8 cellular contexts compared by ENCODE assay signal in genomic region chr5:96808868-96809558, GRCh38. TPM values are rescaled to one million over a fixed set of nuclear protein-coding genes. Genes with fewer than 3 reads are reported as not detected.
A peak's percentile ranks its signal among the peaks of the same experiment; 100 is the strongest.
DNase-seq lines count a peak whose midpoint lies in the region; ATAC-seq and TF ChIP-seq lines count a peak whose summit lies in the region.

No MANE protein-coding gene starts in this region.

- ATAC-seq in central memory CD8-positive, alpha-beta T cell (replicated peaks; ENCODE audit: extremely low read depth, poor library complexity, severe bottlenecking), result no peak
- no peak for ATAC-seq in HG02642 (IDR thresholded peaks at IDR 0.05; ENCODE audit: poor library complexity, unreplicated experiment)
- ATAC-seq in HG02938 (IDR thresholded peaks at IDR 0.05; ENCODE audit: unreplicated experiment), result no peak

- H3K9me3 ChIP-seq in MG63 (no peaks in the 10 kb centered on the region), neuron (ENCODE audit: low read length) (no peaks in the 10 kb centered on the region)

- peaks cover 39% of the 10 kb centered on the region for H3K4me1 Mint-ChIP-seq in CD14-positive monocyte
- peaks cover 52% of the 10 kb centered on the region for H3K4me1 Mint-ChIP-seq in central memory CD8-positive, alpha-beta T cell

- H3K27ac Mint-ChIP-seq in CD14-positive monocyte, result peak overlapping the region in 6 of 7 donors; percentile 96 to 100 (median 98)
- peak overlapping the region; percentile 100 for H3K27ac Mint-ChIP-seq in central memory CD8-positive, alpha-beta T cell (ENCODE audit: low read depth)

- DNase-seq in CD14-positive monocyte (ENCODE audit: low spot score), result no peak
- no peak for DNase-seq in MG63
- no peak for DNase-seq in central memory CD8-positive, alpha-beta T cell (ENCODE audit: low spot score in 2 of 2)
- no peak for DNase-seq in effector CD8-positive, alpha-beta T cell (lab: John Stamatoyannopoulos, UW)
- DNase-seq in KG1 (lab: John Stamatoyannopoulos, UW), result no peak

- no peak for TF ChIP-seq CTCF in CD14-positive monocyte (IDR thresholded peaks at IDR 0.05)

- peak overlapping the region in 1 of 2 donors; percentile 89 for H3K4me3 Mint-ChIP-seq in CD14-positive monocyte
- H3K4me3 Mint-ChIP-seq in central memory CD8-positive, alpha-beta T cell, result peak overlapping the region; percentile 99

- peaks cover 0 to 3% (median 0%) of the 10 kb centered on the region in 3 donors for H3K27me3 Mint-ChIP-seq in CD14-positive monocyte (ENCODE audit: low read depth in 3 of 3)
- no peaks in the 10 kb centered on the region for H3K27me3 Mint-ChIP-seq in central memory CD8-positive, alpha-beta T cell

- peaks cover 6% of the 10 kb centered on the region for H3K4me1 ChIP-seq in neuron (ENCODE audit: insufficient read depth, low read length)

- no peaks in the 10 kb centered on the region for H3K27me3 ChIP-seq in MG63
- no peaks in the 10 kb centered on the region for H3K27me3 ChIP-seq in neuron (ENCODE audit: insufficient read depth, low read length)

- H3K36me3 Mint-ChIP-seq in CD14-positive monocyte, result peaks cover 5 to 7% of the 10 kb centered on the region in 2 donors
- peaks cover 24% of the 10 kb centered on the region for H3K36me3 Mint-ChIP-seq in central memory CD8-positive, alpha-beta T cell (ENCODE audit: insufficient read depth)

- peak overlapping the region; percentile 84 for H3K4me3 ChIP-seq in MG63
- H3K4me3 ChIP-seq in neuron (ENCODE audit: low read length), result no peak overlapping the region

- H2AFZ ChIP-seq in neuron (ENCODE audit: low read depth, low read length), result peak overlapping the region; percentile 90

- H3K36me3 ChIP-seq in MG63 (no peaks in the 10 kb centered on the region), neuron (ENCODE audit: insufficient read depth, low read length) (no peaks in the 10 kb centered on the region)

- peaks cover 0 to 3% (median 0%) of the 10 kb centered on the region in 7 donors for H3K9me3 Mint-ChIP-seq in CD14-positive monocyte
- no peaks in the 10 kb centered on the region for H3K9me3 Mint-ChIP-seq in central memory CD8-positive, alpha-beta T cell

- intact Hi-C loops in CD14-positive monocyte (cut with micrococcal nuclease), result loop anchor here (5.0 to 10.0 kb wide), 4 partner anchors 68 to 373 kb away; partner anchors contain the start of genes LNPEP (in 2 of the 2), ERAP2 (in 1 of the 2) and RIOK2 (in 1 of the 2)

RNA-seq across cellular contexts. Expression of gene ERAP1, which starts 1.3 kb away (rescaled TPM):
- 10 to 100 TPM; 40.2 to 45.6 TPM for polyA plus RNA-seq in CD14-positive monocyte
- 12.6 and 19.7 TPM in 2 replicates for total RNA-seq in MG63 (2014; rRNA removed; shearing (Covaris generic); ENCODE audit: low replicate concordance)
